8 cellular contexts compared by ENCODE assay signal in the genomic region with DNA sequence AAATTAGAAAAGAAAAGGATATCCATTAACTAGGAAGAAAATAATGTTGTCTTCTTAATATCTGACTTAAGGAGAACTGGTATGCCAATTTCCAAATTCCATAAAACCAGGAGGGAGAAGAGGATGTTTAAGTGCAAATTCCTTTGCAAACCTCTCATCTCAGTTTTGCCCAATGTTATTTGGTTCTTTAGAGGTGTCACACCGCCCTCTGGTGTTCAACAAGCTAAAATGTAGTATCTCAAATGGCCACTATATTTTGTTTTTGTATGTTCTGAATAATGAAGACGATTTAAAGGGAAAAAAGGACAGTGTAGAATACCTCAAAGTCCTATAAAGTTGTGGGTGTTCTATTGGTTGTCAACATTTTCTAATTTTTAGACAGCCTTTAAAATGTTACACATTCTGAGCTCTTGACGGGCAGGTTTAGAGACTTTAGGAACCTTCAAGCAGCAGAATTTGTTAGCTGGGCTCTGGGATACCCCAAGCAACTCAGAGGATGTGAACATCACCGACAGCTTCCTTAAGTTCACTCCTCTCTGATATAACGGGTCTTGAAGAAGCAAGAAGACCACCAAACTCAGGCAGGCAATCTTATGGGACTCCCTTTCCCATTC.
DNase-seq lines count a peak whose midpoint lies in the region; ATAC-seq and TF ChIP-seq lines count a peak whose summit lies in the region.

No MANE protein-coding gene starts in this region.

- H3K4me3 ChIP-seq in HEK293 (ENCODE audit: low read depth, low read length) (no peak overlapping the region), parathyroid adenoma (ENCODE audit: low read depth, low read length) (no peak overlapping the region)

- no peak for ATAC-seq in stimulated activated memory B cell treated with anti-CD40 and anti-IgM and Interleukin-4, amounts not matched to agents 10 μg/mL and 1 μg/mL and 100 μg/mL, for 72 hours

- peak; percentile 40; the same call in 1 of the 2 replicates for TF ChIP-seq CTCF in HEK293 (tag by site-specific recombination; IDR thresholded peaks at IDR 0.05)
- TF ChIP-seq CTCF in parathyroid adenoma (IDR thresholded peaks at IDR 0.05) = peak; percentile 70

- no peaks in the 10 kb centered on the region; the same call in 1 of the 2 replicates for H3K4me1 ChIP-seq in HEK293 (ENCODE audit: control insufficient read depth, insufficient read depth, low read length)
- H3K4me1 ChIP-seq in parathyroid adenoma = no peaks in the 10 kb centered on the region

- no peaks in the 10 kb centered on the region for H3K9me3 Mint-ChIP-seq in activated CD4-positive, alpha-beta T cell treated with anti-CD3 and anti-CD28 coated beads, Interleukin-2, amount 10 ng/mL, durations not matched to agents 24 days and 14 days
- no peaks in the 10 kb centered on the region for H3K9me3 Mint-ChIP-seq in stimulated activated memory B cell treated with anti-CD40 and anti-IgM and Interleukin-4, amounts not matched to agents 10 μg/mL and 1 μg/mL and 100 μg/mL, for 72 hours

- H3K36me3 ChIP-seq in HEK293 (ENCODE audit: control insufficient read depth in 2 of 2, insufficient read depth in 1 of 2, low read length in 2 of 2) = no peaks in the 10 kb centered on the region
- no peaks in the 10 kb centered on the region for H3K36me3 ChIP-seq in parathyroid adenoma (ENCODE audit: control insufficient read depth, insufficient read depth, low read length)

- no peaks in the 10 kb centered on the region for H3K36me3 Mint-ChIP-seq in activated CD4-positive, alpha-beta T cell treated with anti-CD3 and anti-CD28 coated beads, Interleukin-2, amount 10 ng/mL, durations not matched to agents 24 days and 14 days (ENCODE audit: low read depth)
- H3K36me3 Mint-ChIP-seq in stimulated activated memory B cell treated with anti-CD40 and anti-IgM and Interleukin-4, amounts not matched to agents 10 μg/mL and 1 μg/mL and 100 μg/mL, for 72 hours = no peaks in the 10 kb centered on the region

- H3K27ac ChIP-seq in HEK293 (ENCODE audit: extremely low read depth, low read depth, low read length) = no peak overlapping the region
- H3K27ac ChIP-seq in parathyroid adenoma = no peak overlapping the region

- H3K9ac ChIP-seq in parathyroid adenoma = no peak overlapping the region

- no peak overlapping the region for H3K4me3 Mint-ChIP-seq in activated CD4-positive, alpha-beta T cell treated with anti-CD3 and anti-CD28 coated beads, Interleukin-2, amount 10 ng/mL, durations not matched to agents 24 days and 14 days
- H3K4me3 Mint-ChIP-seq in stimulated activated memory B cell treated with anti-CD40 and anti-IgM and Interleukin-4, amounts not matched to agents 10 μg/mL and 1 μg/mL and 100 μg/mL, for 72 hours = no peak overlapping the region

- H3K27me3 Mint-ChIP-seq in activated CD4-positive, alpha-beta T cell treated with anti-CD3 and anti-CD28 coated beads, Interleukin-2, amount 10 ng/mL, durations not matched to agents 24 days and 14 days = peaks cover 3% of the 10 kb centered on the region
- peaks cover 12% of the 10 kb centered on the region for H3K27me3 Mint-ChIP-seq in stimulated activated memory B cell treated with anti-CD40 and anti-IgM and Interleukin-4, amounts not matched to agents 10 μg/mL and 1 μg/mL and 100 μg/mL, for 72 hours

- H3K4me1 Mint-ChIP-seq in activated CD4-positive, alpha-beta T cell treated with anti-CD3 and anti-CD28 coated beads, Interleukin-2, amount 10 ng/mL, durations not matched to agents 24 days and 14 days = no peaks in the 10 kb centered on the region
- no peaks in the 10 kb centered on the region for H3K4me1 Mint-ChIP-seq in stimulated activated memory B cell treated with anti-CD40 and anti-IgM and Interleukin-4, amounts not matched to agents 10 μg/mL and 1 μg/mL and 100 μg/mL, for 72 hours

- H3K27me3 ChIP-seq in parathyroid adenoma (ENCODE audit: control insufficient read depth, insufficient read depth, low read length) = no peaks in the 10 kb centered on the region

- no peak overlapping the region for H3K27ac Mint-ChIP-seq in activated CD4-positive, alpha-beta T cell treated with anti-CD3 and anti-CD28 coated beads, Interleukin-2, amount 10 ng/mL, durations not matched to agents 24 days and 14 days
- no peak overlapping the region for H3K27ac Mint-ChIP-seq in stimulated activated memory B cell treated with anti-CD40 and anti-IgM and Interleukin-4, amounts not matched to agents 10 μg/mL and 1 μg/mL and 100 μg/mL, for 72 hours

- peak; percentile 38 for DNase-seq in NCI-H345 (lab: John Stamatoyannopoulos, UW)
- DNase-seq in NCI-H345 treated with DMSO at 0.1 percent for 48 hours (lab: John Stamatoyannopoulos, UW; ENCODE audit: unreplicated experiment) = no peak
- peak; percentile 61 for DNase-seq in NCI-H2107 (lab: John Stamatoyannopoulos, UW)
- peak; percentile 80 for DNase-seq in activated CD4-positive, alpha-beta T cell treated with anti-CD3 and anti-CD28 coated beads, Interleukin-2, amount 10 ng/mL, durations not matched to agents 24 days and 14 days
- DNase-seq in foreskin melanocyte = peak; percentile 44

- no peak overlapping the region for H3K4me2 ChIP-seq in parathyroid adenoma (ENCODE audit: low read length)

- CTCF ChIA-PET in HEK293 (lab: Yijun Ruan, JAX) = interaction anchor here (0.5 to 6.4 kb wide), 41 partner anchors 9 to 1375 kb away, joined by 3 to 82 read pairs (median 4); a partner anchor contains a TSS

- no peak overlapping the region for H2AFZ ChIP-seq in parathyroid adenoma

- no peaks in the 10 kb centered on the region for H3K79me2 ChIP-seq in parathyroid adenoma

- intact Hi-C loops in activated CD4-positive, alpha-beta T cell treated with anti-CD3 and anti-CD28 coated beads, Interleukin-2, amount 10 ng/mL, durations not matched to agents 24 days and 14 days (cut with micrococcal nuclease) = loop anchor here (1.0 kb wide), 1 partner anchor 415 kb away; no protein-coding TSS in a partner anchor

- POLR2A ChIA-PET in HEK293 (lab: Yijun Ruan, JAX) = no interaction called here

- H3K9me3 ChIP-seq in HEK293 (ENCODE audit: control insufficient read depth, insufficient read depth, low read depth, low read length) (no peaks in the 10 kb centered on the region), parathyroid adenoma (ENCODE audit: control insufficient read depth, low read length) (no peaks in the 10 kb centered on the region)

TF ChIP-seq in HEK293, 187 proteins besides CTCF, POLR2A, EP300 and RAD21:
- TF ChIP-seq ZNF37A (tag by site-specific recombination; IDR thresholded peaks at IDR 0.05) (no peak), ZNF175 (tag by site-specific recombination; IDR thresholded peaks at IDR 0.05) (no peak), ZNF654 (tag by site-specific recombination; IDR thresholded peaks at IDR 0.05; ENCODE audit: low read depth) (peak; percentile 66), ZNF114 (tag by site-specific recombination; IDR thresholded peaks at IDR 0.05) (no peak), ZNF223 (tag by site-specific recombination; IDR thresholded peaks at IDR 0.05) (no peak), ZNF660 (tag by site-specific recombination; IDR thresholded peaks at IDR 0.05) (0 out of 2 replicates have a peak, but pooled peaks have one; percentile 44), ZNF623 (tag by site-specific recombination; IDR thresholded peaks at IDR 0.05) (no peak), ZNF341 (tag by site-specific recombination; IDR thresholded peaks at IDR 0.05; ENCODE audit: low read depth) (no peak)
